ENCODE assay signal across 9 cellular contexts in the genomic region with DNA sequence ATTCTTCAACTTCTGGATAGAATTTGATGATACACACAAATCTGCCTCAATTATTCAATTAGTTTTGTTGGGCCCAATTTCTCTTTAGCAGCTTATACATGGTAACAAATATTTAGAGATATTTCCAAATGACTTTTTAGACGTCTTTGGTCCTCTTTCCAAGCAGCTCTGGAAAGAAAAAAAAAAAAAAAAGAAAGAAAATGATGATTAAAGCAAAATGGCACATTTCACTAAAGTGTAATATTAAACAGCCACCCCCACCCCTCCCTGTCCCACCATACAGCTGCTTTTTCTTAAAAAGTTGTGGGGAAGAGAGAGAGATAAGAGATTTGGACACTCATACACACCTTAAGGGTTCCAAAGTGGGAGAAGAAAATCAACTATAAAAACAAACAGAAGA. TPM values are rescaled to one million over a fixed set of nuclear protein-coding genes. Genes with fewer than 3 reads are reported as not detected.
DNase-seq lines count a peak whose midpoint lies in the region; ATAC-seq, FAIRE-seq and TF ChIP-seq lines count a peak whose summit lies in the region.
"Had no signal": no experiment of that assay in that cellular context is flagged by ENCODE, and none has a peak within 500 bp of the region (broad histone marks: within the 10 kb centered on the region; RNA-seq: fewer than 3 reads in every experiment).

No MANE protein-coding gene starts in this region.

- TF ChIP-seq RAD21 in GM12878 (IDR thresholded peaks at IDR 0.05; ENCODE audit: insufficient read depth, low read depth, low read length), result no peak

- CTCF ChIA-PET in GM12878 (lab: Yijun Ruan, JAX), result interaction anchor here (0.6 to 3.7 kb wide), 7 partner anchors 9 to 247 kb away, joined by 3 to 20 read pairs (median 3); a partner anchor contains a TSS

- peak overlapping the region; percentile 76; the same call in 1 of the 2 replicates for H3K27ac ChIP-seq in GM12878 (ENCODE audit: control insufficient read depth, insufficient read depth)
- H3K27ac ChIP-seq in lower lobe of right lung, result peak overlapping the region; percentile 89
- peak overlapping the region in 3 of 4 donors; percentile 84 to 92 (median 90) for H3K27ac ChIP-seq in transverse colon

- peak overlapping the region; percentile 99 for H3K27ac Mint-ChIP-seq in activated naive CD4-positive, alpha-beta T cell treated with anti-CD3 and anti-CD28 coated beads, Interleukin-2, amount 50 U/mL, for 24 hours

- no peak for TF ChIP-seq CTCF in GM12878 (IDR thresholded peaks at IDR 0.05 in 2 of 3, conservative IDR thresholded peaks at IDR 0.05 in 1 of 3; ENCODE audit: control insufficient read depth in 2 of 3, extremely low read depth in 1 of 3, insufficient read depth in 1 of 3, low read depth in 3 of 3, low read length in 3 of 3)
- TF ChIP-seq CTCF in lower lobe of right lung (IDR thresholded peaks at IDR 0.05), result no peak
- TF ChIP-seq CTCF in transverse colon (IDR thresholded peaks at IDR 0.05), result no peak

- H3K79me2 ChIP-seq in GM12878 (ENCODE audit: control insufficient read depth, insufficient read depth, low read length), result peaks cover 45% of the 10 kb centered on the region

- SMC1A ChIA-PET in GM12878 (lab: Charles Lee; ENCODE audit: uncharacterized antibody, unreplicated experiment), result interaction anchor here (0.6 to 1.9 kb wide), 5 partner anchors 9 to 1190 kb away, joined by 3 to 4 read pairs (median 4); no protein-coding TSS in a partner anchor

- no peak for FAIRE-seq in GM12878 (lab: Jason Lieb, UNC)

- H3K4me2 ChIP-seq in GM12878 (ENCODE audit: control insufficient read depth, insufficient read depth), result peak overlapping the region; percentile 78

- no peak for DNase-seq in activated naive CD4-positive, alpha-beta T cell (lab: John Stamatoyannopoulos, UW)
- DNase-seq in GM12878 (ENCODE audit: low read depth, low spot score), result no peak
- DNase-seq in lower lobe of right lung, result no peak
- no peak for DNase-seq in transverse colon
- no peak for DNase-seq in NCI-H524 (lab: John Stamatoyannopoulos, UW)
- DNase-seq in NCI-H2196 (lab: John Stamatoyannopoulos, UW; ENCODE audit: unreplicated experiment), result no peak
- DNase-seq: T1000 had no signal

- no peaks in the 10 kb centered on the region for H3K27me3 Mint-ChIP-seq in activated naive CD4-positive, alpha-beta T cell treated with anti-CD3 and anti-CD28 coated beads, Interleukin-2, amount 50 U/mL, for 24 hours

- H3K9me3 Mint-ChIP-seq in activated naive CD4-positive, alpha-beta T cell treated with anti-CD3 and anti-CD28 coated beads, Interleukin-2, amount 50 U/mL, for 24 hours, result no peaks in the 10 kb centered on the region

- H4K20me1 ChIP-seq in GM12878 (ENCODE audit: control insufficient read depth, insufficient read depth), result no peaks in the 10 kb centered on the region

- peaks cover 10% of the 10 kb centered on the region for H3K36me3 Mint-ChIP-seq in activated naive CD4-positive, alpha-beta T cell treated with anti-CD3 and anti-CD28 coated beads, Interleukin-2, amount 50 U/mL, for 24 hours

- BruUV-seq in GM12878 (replicated peaks; lab: Mats Ljungman, UMichigan), result no TSS peak

- H3K36me3 ChIP-seq in GM12878 (ENCODE audit: control insufficient read depth in 2 of 2, insufficient read depth in 2 of 2, low read length in 1 of 2), result no peaks in the 10 kb centered on the region; a peak in 2 of 4 replicates
- no peaks in the 10 kb centered on the region for H3K36me3 ChIP-seq in lower lobe of right lung
- peaks cover 0 to 8% (median 0%) of the 10 kb centered on the region in 4 donors for H3K36me3 ChIP-seq in transverse colon

- peak overlapping the region; percentile 97 for H2AFZ ChIP-seq in GM12878 (ENCODE audit: control insufficient read depth, low read depth, low read length)

- POLR2A ChIA-PET in GM12878 (lab: Charles Lee), result interaction anchor here (2.9 kb wide), 1 partner anchor 100 kb away, joined by 20 read pairs; a partner anchor contains a TSS

- in situ Hi-C loops in GM12878 (cut with MboI), result no loop called here
- in situ Hi-C loops in transverse colon (cut with MboI; ENCODE audit: low pct_ligation_motif_present in 1 of 4, low pct_unique_long_range_greater_than_20kb in 1 of 4, low sequenced_read_pairs in 3 of 4), result no loop called here

- no peaks in the 10 kb centered on the region for H3K9me3 ChIP-seq in GM12878 (replicated peaks; ENCODE audit: control insufficient read depth, insufficient read depth, low read length)
- no peaks in the 10 kb centered on the region for H3K9me3 ChIP-seq in lower lobe of right lung
- H3K9me3 ChIP-seq in transverse colon, result no peaks in the 10 kb centered on the region

- H3K4me3 ChIP-seq in GM12878 (peak overlapping the region; percentile 86), lower lobe of right lung (peak overlapping the region; percentile 78), transverse colon (peak overlapping the region in 3 of 4 donors; percentile 49 to 96 (median 56))

- TF ChIP-seq EP300 in GM12878 (IDR thresholded peaks at IDR 0.05; ENCODE audit: borderline replicate concordance in 1 of 2, control insufficient read depth in 1 of 2, low read depth in 2 of 2, low read length in 2 of 2) (no peak), transverse colon (IDR thresholded peaks at IDR 0.05; ENCODE audit: low read depth) (no peak)

- RAD21 ChIA-PET in GM12878 (lab: Charles Lee; ENCODE audit: unreplicated experiment), result interaction anchor here (0.6 to 1.5 kb wide), 7 partner anchors 60 to 627 kb away, joined by 3 to 5 read pairs (median 3); a partner anchor contains a TSS

- H3K9ac ChIP-seq in GM12878 (ENCODE audit: control insufficient read depth, insufficient read depth, low read length), result peak overlapping the region; percentile 74

- TF ChIP-seq POLR2A in GM12878 (IDR thresholded peaks at IDR 0.05; ENCODE audit: low read depth, low read length), result no peak
- TF ChIP-seq POLR2A in transverse colon (IDR thresholded peaks at IDR 0.05), result no peak

- H3K27me3 ChIP-seq in GM12878 (replicated peaks in 1 of 2; ENCODE audit: control insufficient read depth in 2 of 2, insufficient read depth in 2 of 2, low read length in 1 of 2), result no peaks in the 10 kb centered on the region
- H3K27me3 ChIP-seq in lower lobe of right lung (ENCODE audit: low read depth), result no peaks in the 10 kb centered on the region
- H3K27me3 ChIP-seq in transverse colon, result no peaks in the 10 kb centered on the region

- H3K4me1 Mint-ChIP-seq in activated naive CD4-positive, alpha-beta T cell treated with anti-CD3 and anti-CD28 coated beads, Interleukin-2, amount 50 U/mL, for 24 hours, result peaks cover 53% of the 10 kb centered on the region

- H3K4me1 ChIP-seq in GM12878 (ENCODE audit: control insufficient read depth, insufficient read depth, low read length) (0 out of 2 replicates have a peak, but pooled peaks cover 2% of the 10 kb centered on the region), lower lobe of right lung (peaks cover 18% of the 10 kb centered on the region), transverse colon (peaks cover 2 to 26% (median 15%) of the 10 kb centered on the region in 4 donors)

- ATAC-seq in GM12878 (no peak), lower lobe of right lung (no peak), GM18861 (IDR thresholded peaks at IDR 0.05; ENCODE audit: unreplicated experiment) (no peak)

- intact Hi-C loops in GM12878 (cut with micrococcal nuclease; ENCODE audit: unreplicated experiment) (no loop called here), lower lobe of right lung (cut with DNase I) (no loop called here), transverse colon (cut with DNase I; ENCODE audit: low total_unique reads) (no loop called here)

- 0% methylated on average over 1 of the region's 1 CpG for WGBS in GM12878 (ENCODE audit: insufficient coverage, insufficient replicate concordance, low lambda C conversion rate, missing lambda C conversion rate)
- 29 to 70% methylated on average over 1 of the region's 1 CpG for WGBS in transverse colon (ENCODE audit: low coverage in 1 of 2), 2 donors

- peak overlapping the region; percentile 99 for H3K4me3 Mint-ChIP-seq in activated naive CD4-positive, alpha-beta T cell treated with anti-CD3 and anti-CD28 coated beads, Interleukin-2, amount 50 U/mL, for 24 hours

RNA-seq across cellular contexts. Expression of a gene that starts 1.0 kb away (rescaled TPM):
- total RNA-seq in GM12878 (2013; cell fraction: nucleolus; rRNA removed), result 7.2 and 8.0 TPM in 2 replicates
- total RNA-seq in GM12878 (2014; rRNA removed) (10.1 and 12.3 TPM in 2 replicates), GM12878 (2014; rRNA removed; fragmentation: Illumina TruSeq; extraction: Trizol) (14.7 and 15.1 TPM in 2 replicates), GM12878 (2021) (10.0 and 10.5 TPM in 2 replicates), lower lobe of right lung (8.3 TPM), transverse colon (1 to 10 TPM in 2 of 4 donors, not detected in 2; 6.3 to 6.8 TPM)
- 4.9 TPM for polyA plus RNA-seq in GM12878 (2011; ENCODE audit: low read depth)
- polyA plus RNA-seq in GM12878 (2011; rRNA removed) (10.9 and 20.4 TPM in 2 replicates), GM12878 (2014; fragmentation: Illumina TruSeq; extraction: Trizol) (9.8 and 13.6 TPM in 2 replicates), GM12878 (2014; fragmentation: Nextera tagmentation; extraction: Ambion mirVana) (10 to 100 TPM; 30.0 to 31.8 TPM), GM12878 (2014; rRNA removed) (8.1 and 9.2 TPM in 2 replicates), GM12878 (2016; fragmentation: Nextera tagmentation; extraction: Ambion mirVana) (10 to 100 TPM; 18.4 to 19.1 TPM)
- polyA plus RNA-seq in GM12878 (2011; cell fraction: cytosol; rRNA removed), result 1.7 and 2.0 TPM in 2 replicates
- polyA plus RNA-seq in GM12878 (2011; cell fraction: nucleus; rRNA removed), result 3.8 and 5.3 TPM in 2 replicates
- polyA plus RNA-seq in GM12878 (2012), result 7.9 and 10.6 TPM in 2 replicates
- polyA minus RNA-seq in GM12878 (2011; rRNA and poly(A)+ RNA removed), result 1.8 and 3.3 TPM in 2 replicates
- polyA minus RNA-seq in GM12878 (2011; cell fraction: cytosol; rRNA and poly(A)+ RNA removed), result 1.6 and 2.6 TPM in 2 replicates
- 2.7 and 4.8 TPM in 2 replicates for polyA minus RNA-seq in GM12878 (2011; cell fraction: nucleus; rRNA and poly(A)+ RNA removed)

RNA-seq across cellular contexts. Expression of a gene that starts 59.9 kb away (rescaled TPM):
- total RNA-seq in GM12878 (2013; cell fraction: nucleolus; rRNA removed), result not detected in 2 replicates
- total RNA-seq in GM12878 (2014; rRNA removed) (not detected in 2 replicates), GM12878 (2014; rRNA removed; fragmentation: Illumina TruSeq; extraction: Trizol) (not detected in 2 replicates), GM12878 (2021) (not detected in 2 replicates), lower lobe of right lung (0.38 TPM), transverse colon (under 1 TPM in 2 of 4 donors, not detected in 2; 0.14 to 0.16 TPM)
- polyA plus RNA-seq in GM12878 (2011; ENCODE audit: low read depth), result not detected
- polyA plus RNA-seq in GM12878 (2011; rRNA removed) (not detected in 2 replicates), GM12878 (2014; fragmentation: Illumina TruSeq; extraction: Trizol) (not detected in 2 replicates), GM12878 (2014; fragmentation: Nextera tagmentation; extraction: Ambion mirVana) (not detected), GM12878 (2014; rRNA removed) (not detected in 2 replicates), GM12878 (2016; fragmentation: Nextera tagmentation; extraction: Ambion mirVana) (not detected)
- polyA plus RNA-seq in GM12878 (2011; cell fraction: cytosol; rRNA removed), result not detected in 2 replicates
- polyA plus RNA-seq in GM12878 (2011; cell fraction: nucleus; rRNA removed), result not detected in 2 replicates
- polyA plus RNA-seq in GM12878 (2012), result not detected in 2 replicates
- polyA minus RNA-seq in GM12878 (2011; rRNA and poly(A)+ RNA removed), result not detected in 2 replicates
- not detected in 2 replicates for polyA minus RNA-seq in GM12878 (2011; cell fraction: cytosol; rRNA and poly(A)+ RNA removed)
- polyA minus RNA-seq in GM12878 (2011; cell fraction: nucleus; rRNA and poly(A)+ RNA removed), result not detected in 2 replicates
